In genomic region chr15:95684693-95685115, GRCh38 we compare ENCODE assay signal across 1 cellular context.
A peak's percentile ranks its signal among the peaks of the same experiment; 100 is the strongest.
TF ChIP-seq lines count a peak whose summit lies in the region.

No MANE protein-coding gene starts in this region.

TF ChIP-seq in K562, 482 proteins besides CTCF, POLR2A, EP300 and RAD21 (continued from another document and continues in another):
- TF ChIP-seq, protein P1, sequence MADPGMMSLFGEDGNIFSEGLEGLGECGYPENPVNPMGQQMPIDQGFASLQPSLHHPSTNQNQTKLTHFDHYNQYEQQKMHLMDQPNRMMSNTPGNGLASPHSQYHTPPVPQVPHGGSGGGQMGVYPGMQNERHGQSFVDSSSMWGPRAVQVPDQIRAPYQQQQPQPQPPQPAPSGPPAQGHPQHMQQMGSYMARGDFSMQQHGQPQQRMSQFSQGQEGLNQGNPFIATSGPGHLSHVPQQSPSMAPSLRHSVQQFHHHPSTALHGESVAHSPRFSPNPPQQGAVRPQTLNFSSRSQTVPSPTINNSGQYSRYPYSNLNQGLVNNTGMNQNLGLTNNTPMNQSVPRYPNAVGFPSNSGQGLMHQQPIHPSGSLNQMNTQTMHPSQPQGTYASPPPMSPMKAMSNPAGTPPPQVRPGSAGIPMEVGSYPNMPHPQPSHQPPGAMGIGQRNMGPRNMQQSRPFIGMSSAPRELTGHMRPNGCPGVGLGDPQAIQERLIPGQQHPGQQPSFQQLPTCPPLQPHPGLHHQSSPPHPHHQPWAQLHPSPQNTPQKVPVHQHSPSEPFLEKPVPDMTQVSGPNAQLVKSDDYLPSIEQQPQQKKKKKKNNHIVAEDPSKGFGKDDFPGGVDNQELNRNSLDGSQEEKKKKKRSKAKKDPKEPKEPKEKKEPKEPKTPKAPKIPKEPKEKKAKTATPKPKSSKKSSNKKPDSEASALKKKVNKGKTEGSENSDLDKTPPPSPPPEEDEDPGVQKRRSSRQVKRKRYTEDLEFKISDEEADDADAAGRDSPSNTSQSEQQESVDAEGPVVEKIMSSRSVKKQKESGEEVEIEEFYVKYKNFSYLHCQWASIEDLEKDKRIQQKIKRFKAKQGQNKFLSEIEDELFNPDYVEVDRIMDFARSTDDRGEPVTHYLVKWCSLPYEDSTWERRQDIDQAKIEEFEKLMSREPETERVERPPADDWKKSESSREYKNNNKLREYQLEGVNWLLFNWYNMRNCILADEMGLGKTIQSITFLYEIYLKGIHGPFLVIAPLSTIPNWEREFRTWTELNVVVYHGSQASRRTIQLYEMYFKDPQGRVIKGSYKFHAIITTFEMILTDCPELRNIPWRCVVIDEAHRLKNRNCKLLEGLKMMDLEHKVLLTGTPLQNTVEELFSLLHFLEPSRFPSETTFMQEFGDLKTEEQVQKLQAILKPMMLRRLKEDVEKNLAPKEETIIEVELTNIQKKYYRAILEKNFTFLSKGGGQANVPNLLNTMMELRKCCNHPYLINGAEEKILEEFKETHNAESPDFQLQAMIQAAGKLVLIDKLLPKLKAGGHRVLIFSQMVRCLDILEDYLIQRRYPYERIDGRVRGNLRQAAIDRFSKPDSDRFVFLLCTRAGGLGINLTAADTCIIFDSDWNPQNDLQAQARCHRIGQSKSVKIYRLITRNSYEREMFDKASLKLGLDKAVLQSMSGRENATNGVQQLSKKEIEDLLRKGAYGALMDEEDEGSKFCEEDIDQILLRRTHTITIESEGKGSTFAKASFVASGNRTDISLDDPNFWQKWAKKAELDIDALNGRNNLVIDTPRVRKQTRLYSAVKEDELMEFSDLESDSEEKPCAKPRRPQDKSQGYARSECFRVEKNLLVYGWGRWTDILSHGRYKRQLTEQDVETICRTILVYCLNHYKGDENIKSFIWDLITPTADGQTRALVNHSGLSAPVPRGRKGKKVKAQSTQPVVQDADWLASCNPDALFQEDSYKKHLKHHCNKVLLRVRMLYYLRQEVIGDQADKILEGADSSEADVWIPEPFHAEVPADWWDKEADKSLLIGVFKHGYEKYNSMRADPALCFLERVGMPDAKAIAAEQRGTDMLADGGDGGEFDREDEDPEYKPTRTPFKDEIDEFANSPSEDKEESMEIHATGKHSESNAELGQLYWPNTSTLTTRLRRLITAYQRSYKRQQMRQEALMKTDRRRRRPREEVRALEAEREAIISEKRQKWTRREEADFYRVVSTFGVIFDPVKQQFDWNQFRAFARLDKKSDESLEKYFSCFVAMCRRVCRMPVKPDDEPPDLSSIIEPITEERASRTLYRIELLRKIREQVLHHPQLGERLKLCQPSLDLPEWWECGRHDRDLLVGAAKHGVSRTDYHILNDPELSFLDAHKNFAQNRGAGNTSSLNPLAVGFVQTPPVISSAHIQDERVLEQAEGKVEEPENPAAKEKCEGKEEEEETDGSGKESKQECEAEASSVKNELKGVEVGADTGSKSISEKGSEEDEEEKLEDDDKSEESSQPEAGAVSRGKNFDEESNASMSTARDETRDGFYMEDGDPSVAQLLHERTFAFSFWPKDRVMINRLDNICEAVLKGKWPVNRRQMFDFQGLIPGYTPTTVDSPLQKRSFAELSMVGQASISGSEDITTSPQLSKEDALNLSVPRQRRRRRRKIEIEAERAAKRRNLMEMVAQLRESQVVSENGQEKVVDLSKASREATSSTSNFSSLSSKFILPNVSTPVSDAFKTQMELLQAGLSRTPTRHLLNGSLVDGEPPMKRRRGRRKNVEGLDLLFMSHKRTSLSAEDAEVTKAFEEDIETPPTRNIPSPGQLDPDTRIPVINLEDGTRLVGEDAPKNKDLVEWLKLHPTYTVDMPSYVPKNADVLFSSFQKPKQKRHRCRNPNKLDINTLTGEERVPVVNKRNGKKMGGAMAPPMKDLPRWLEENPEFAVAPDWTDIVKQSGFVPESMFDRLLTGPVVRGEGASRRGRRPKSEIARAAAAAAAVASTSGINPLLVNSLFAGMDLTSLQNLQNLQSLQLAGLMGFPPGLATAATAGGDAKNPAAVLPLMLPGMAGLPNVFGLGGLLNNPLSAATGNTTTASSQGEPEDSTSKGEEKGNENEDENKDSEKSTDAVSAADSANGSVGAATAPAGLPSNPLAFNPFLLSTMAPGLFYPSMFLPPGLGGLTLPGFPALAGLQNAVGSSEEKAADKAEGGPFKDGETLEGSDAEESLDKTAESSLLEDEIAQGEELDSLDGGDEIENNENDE (IDR thresholded peaks at IDR 0.05; ENCODE audit: low read depth, low read length): no peak
- TF ChIP-seq, protein P2, sequence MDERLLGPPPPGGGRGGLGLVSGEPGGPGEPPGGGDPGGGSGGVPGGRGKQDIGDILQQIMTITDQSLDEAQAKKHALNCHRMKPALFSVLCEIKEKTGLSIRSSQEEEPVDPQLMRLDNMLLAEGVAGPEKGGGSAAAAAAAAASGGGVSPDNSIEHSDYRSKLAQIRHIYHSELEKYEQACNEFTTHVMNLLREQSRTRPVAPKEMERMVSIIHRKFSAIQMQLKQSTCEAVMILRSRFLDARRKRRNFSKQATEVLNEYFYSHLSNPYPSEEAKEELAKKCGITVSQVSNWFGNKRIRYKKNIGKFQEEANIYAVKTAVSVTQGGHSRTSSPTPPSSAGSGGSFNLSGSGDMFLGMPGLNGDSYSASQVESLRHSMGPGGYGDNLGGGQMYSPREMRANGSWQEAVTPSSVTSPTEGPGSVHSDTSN (CRISPR knock-in tag; IDR thresholded peaks at IDR 0.05; ENCODE audit: low read depth): no peak
- TF ChIP-seq, protein P2 (tag; conservative IDR thresholded peaks at IDR 0.05; ENCODE audit: low read depth): peak; percentile 68
- TF ChIP-seq, protein P3, sequence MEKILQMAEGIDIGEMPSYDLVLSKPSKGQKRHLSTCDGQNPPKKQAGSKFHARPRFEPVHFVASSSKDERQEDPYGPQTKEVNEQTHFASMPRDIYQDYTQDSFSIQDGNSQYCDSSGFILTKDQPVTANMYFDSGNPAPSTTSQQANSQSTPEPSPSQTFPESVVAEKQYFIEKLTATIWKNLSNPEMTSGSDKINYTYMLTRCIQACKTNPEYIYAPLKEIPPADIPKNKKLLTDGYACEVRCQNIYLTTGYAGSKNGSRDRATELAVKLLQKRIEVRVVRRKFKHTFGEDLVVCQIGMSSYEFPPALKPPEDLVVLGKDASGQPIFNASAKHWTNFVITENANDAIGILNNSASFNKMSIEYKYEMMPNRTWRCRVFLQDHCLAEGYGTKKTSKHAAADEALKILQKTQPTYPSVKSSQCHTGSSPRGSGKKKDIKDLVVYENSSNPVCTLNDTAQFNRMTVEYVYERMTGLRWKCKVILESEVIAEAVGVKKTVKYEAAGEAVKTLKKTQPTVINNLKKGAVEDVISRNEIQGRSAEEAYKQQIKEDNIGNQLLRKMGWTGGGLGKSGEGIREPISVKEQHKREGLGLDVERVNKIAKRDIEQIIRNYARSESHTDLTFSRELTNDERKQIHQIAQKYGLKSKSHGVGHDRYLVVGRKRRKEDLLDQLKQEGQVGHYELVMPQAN (IDR thresholded peaks at IDR 0.05; ENCODE audit: borderline replicate concordance): no peak
- peak; percentile 90 for TF ChIP-seq NCOR1 (IDR thresholded peaks at IDR 0.05)
- peak; percentile 38 for TF ChIP-seq HMGN3 (IDR thresholded peaks at IDR 0.05; ENCODE audit: borderline replicate concordance, extremely low read depth, insufficient read length, low read depth, low read length)
- peak; percentile 69; the same call in 1 of the 2 replicates for TF ChIP-seq ZNF384 (IDR thresholded peaks at IDR 0.05; ENCODE audit: low read depth, low read length)
- TF ChIP-seq CREM (IDR thresholded peaks at IDR 0.05; ENCODE audit: low read depth): peak; percentile 38; the same call in 1 of the 2 replicates
- TF ChIP-seq, protein P4, sequence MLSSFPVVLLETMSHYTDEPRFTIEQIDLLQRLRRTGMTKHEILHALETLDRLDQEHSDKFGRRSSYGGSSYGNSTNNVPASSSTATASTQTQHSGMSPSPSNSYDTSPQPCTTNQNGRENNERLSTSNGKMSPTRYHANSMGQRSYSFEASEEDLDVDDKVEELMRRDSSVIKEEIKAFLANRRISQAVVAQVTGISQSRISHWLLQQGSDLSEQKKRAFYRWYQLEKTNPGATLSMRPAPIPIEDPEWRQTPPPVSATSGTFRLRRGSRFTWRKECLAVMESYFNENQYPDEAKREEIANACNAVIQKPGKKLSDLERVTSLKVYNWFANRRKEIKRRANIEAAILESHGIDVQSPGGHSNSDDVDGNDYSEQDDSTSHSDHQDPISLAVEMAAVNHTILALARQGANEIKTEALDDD (IDR thresholded peaks at IDR 0.05): peak; percentile 92
- peak; percentile 77 for TF ChIP-seq SMARCC2 (IDR thresholded peaks at IDR 0.05; ENCODE audit: low read depth)
- TF ChIP-seq NFATC3 (IDR thresholded peaks at IDR 0.05): no peak
- TF ChIP-seq ZNF253 (CRISPR knock-in tag; conservative IDR thresholded peaks at IDR 0.05): no peak
- peak; percentile 90 for TF ChIP-seq LEF1 (IDR thresholded peaks at IDR 0.05)
- TF ChIP-seq PHF20 (IDR thresholded peaks at IDR 0.05; ENCODE audit: partially characterized antibody): no peak
- TF ChIP-seq ATF7 (IDR thresholded peaks at IDR 0.05): peak; percentile 83
- TF ChIP-seq ATF3 (IDR thresholded peaks at IDR 0.05): peak; percentile 90
- peak; percentile 36; the same call in 1 of the 2 replicates for TF ChIP-seq ATF3 (CRISPR knock-in tag; conservative IDR thresholded peaks at IDR 0.05)
- TF ChIP-seq, protein P5, sequence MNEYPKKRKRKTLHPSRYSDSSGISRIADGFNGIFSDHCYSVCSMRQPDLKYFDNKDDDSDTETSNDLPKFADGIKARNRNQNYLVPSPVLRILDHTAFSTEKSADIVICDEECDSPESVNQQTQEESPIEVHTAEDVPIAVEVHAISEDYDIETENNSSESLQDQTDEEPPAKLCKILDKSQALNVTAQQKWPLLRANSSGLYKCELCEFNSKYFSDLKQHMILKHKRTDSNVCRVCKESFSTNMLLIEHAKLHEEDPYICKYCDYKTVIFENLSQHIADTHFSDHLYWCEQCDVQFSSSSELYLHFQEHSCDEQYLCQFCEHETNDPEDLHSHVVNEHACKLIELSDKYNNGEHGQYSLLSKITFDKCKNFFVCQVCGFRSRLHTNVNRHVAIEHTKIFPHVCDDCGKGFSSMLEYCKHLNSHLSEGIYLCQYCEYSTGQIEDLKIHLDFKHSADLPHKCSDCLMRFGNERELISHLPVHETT (CRISPR knock-in tag; conservative IDR thresholded peaks at IDR 0.05 in 1 of 2, IDR thresholded peaks at IDR 0.05 in 1 of 2): peak in 1 of 2 experiments; percentile 58; a peak in 1 of 4 replicates
- peak; percentile 79 for TF ChIP-seq STAT5A (IDR thresholded peaks at IDR 0.05; ENCODE audit: borderline replicate concordance, low read length)
- TF ChIP-seq ARID1B (IDR thresholded peaks at IDR 0.05): peak; percentile 93
- peak in 1 of 3 experiments; percentile 72; a peak in 2 of 6 replicates for TF ChIP-seq ZBTB11 (CRISPR knock-in tag; IDR thresholded peaks at IDR 0.05)
- TF ChIP-seq JUND (IDR thresholded peaks at IDR 0.05; ENCODE audit: borderline replicate concordance, low read depth, low read length): peak; percentile 82
- TF ChIP-seq JUND (tag; IDR thresholded peaks at IDR 0.05; ENCODE audit: borderline replicate concordance, low read depth, low read length): peak; percentile 87; the same call in 2 of the 3 replicates
- no peak for TF ChIP-seq BRD9 (IDR thresholded peaks at IDR 0.05; ENCODE audit: low read depth, partially characterized antibody)
- TF ChIP-seq ADNP (tag; IDR thresholded peaks at IDR 0.05): peak; percentile 53; the same call in 1 of the 2 replicates
- TF ChIP-seq MAFG (tag; conservative IDR thresholded peaks at IDR 0.05): peak; percentile 96
- 0 out of 2 replicates have a peak, but pooled peaks have one; percentile 41 for TF ChIP-seq POLR2H (tag; IDR thresholded peaks at IDR 0.05; ENCODE audit: low read depth)
- TF ChIP-seq MYBL2 (IDR thresholded peaks at IDR 0.05; ENCODE audit: low read depth): no peak
- no peak for TF ChIP-seq MYBL2 (CRISPR knock-in tag; IDR thresholded peaks at IDR 0.05; ENCODE audit: borderline replicate concordance)
- no peak for TF ChIP-seq XRCC5 (IDR thresholded peaks at IDR 0.05; ENCODE audit: low read depth, low read length)
